Comparison of ENCODE assay signal across 27 cellular contexts in the genomic region with DNA sequence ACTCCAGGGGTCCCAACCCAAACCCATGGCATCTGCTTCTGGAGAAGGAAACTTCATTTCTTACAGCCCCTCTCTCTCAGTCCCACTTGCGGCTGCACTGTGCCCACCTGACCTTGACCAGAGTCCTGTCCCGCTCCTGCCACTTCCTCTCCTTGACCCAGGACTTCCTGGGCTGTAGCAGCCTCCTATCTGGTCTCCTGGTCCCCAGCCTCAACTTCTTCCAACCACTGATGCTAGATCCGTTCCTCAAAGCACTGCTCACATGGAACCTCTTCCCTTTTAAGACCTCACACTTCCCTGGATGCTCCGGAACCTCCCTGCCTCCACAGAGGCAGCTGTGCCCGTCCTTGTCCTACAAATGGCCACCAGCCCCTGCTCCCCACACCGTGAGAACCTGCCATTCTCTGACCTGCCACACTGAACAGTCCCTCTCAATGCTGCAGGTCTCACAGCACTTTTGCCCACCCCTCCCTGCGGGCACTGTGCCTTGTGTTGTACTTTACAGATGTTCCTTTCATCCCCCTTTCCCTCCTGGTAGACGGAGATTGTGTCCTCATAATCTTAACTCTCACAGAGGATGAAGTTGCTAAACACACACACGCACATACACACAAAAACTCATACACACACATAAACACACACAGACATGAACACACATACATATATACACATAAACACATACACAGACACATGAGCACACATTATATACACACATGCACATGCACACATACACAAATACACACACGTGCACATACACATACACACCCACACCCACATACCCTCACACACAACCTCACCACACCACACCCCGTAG.
"Had no signal": no experiment of that assay in that cellular context is flagged by ENCODE, and none has a peak within 500 bp of the region (broad histone marks: within the 10 kb centered on the region; RNA-seq: fewer than 3 reads in every experiment).

No MANE protein-coding gene starts in this region.

- DNase-seq: activated CD4-positive, alpha-beta T cell treated with anti-CD3 and anti-CD28 coated beads for 4 hours; activated CD4-positive, alpha-beta T cell treated with anti-CD3 and anti-CD28 coated beads, Interleukin-2, amount 50 U/mL, for 4 hours; activated CD8-positive, alpha-beta memory T cell treated with anti-CD3 and anti-CD28 coated beads for 24 hours; activated effector memory CD4-positive, alpha-beta T cell treated with Interleukin-2 at 50 U/mL for 16 hours; activated naive CD4-positive, alpha-beta T cell treated with Interleukin-2 at 50 U/mL for 16 hours; activated naive CD8-positive, alpha-beta T cell treated with anti-CD3 and anti-CD28 coated beads, Interleukin-2, amount 10 ng/mL, durations not matched to agents 7 days and 5 days; caudate nucleus; foreskin keratinocyte; islet precursor cell; left ventricle myocardium superior; naive B cell; nephron progenitor cell; occipital lobe; psoas muscle; stimulated activated CD4-positive, alpha-beta T cell treated with anti-CD3 and anti-CD28 coated beads, Interleukin-4, amount 100 ng/mL, for 24 hours; T-helper 9 cell; upper lobe of left lung had no signal

- H3K4me1 Mint-ChIP-seq: activated naive CD8-positive, alpha-beta T cell treated with anti-CD3 and anti-CD28 coated beads, Interleukin-2, amount 10 ng/mL, durations not matched to agents 7 days and 5 days; brain; naive B cell; stimulated activated effector memory CD8-positive, alpha-beta T cell treated with anti-CD3 and anti-CD28 coated beads, Interleukin-12 subunit alpha, Interleukin-12 subunit beta, amount 100 ng/mL, for 72 hours had no signal

- H3K4me3 ChIP-seq: ascending aorta, esophagus muscularis mucosa, psoas muscle, skin epidermis, upper lobe of left lung, vagina had no signal

- FAIRE-seq: TTC549 had no signal

- H3K9me3 Mint-ChIP-seq: activated naive CD8-positive, alpha-beta T cell treated with anti-CD3 and anti-CD28 coated beads, Interleukin-2, amount 10 ng/mL, durations not matched to agents 7 days and 5 days; naive B cell; nephron progenitor cell; stimulated activated effector memory CD8-positive, alpha-beta T cell treated with anti-CD3 and anti-CD28 coated beads, Interleukin-12 subunit alpha, Interleukin-12 subunit beta, amount 100 ng/mL, for 72 hours; stimulated activated naive CD8-positive, alpha-beta T cell treated with anti-CD3 and anti-CD28 coated beads, Interleukin-15, Interleukin-2, amounts not matched to agents 100 ng/mL and 50 ng/mL, for 24 hours had no signal

- H3K9me3 ChIP-seq: ascending aorta, esophagus muscularis mucosa, psoas muscle, upper lobe of left lung, vagina had no signal

- ATAC-seq: foreskin keratinocyte; stimulated activated effector memory CD8-positive, alpha-beta T cell treated with anti-CD3 and anti-CD28 coated beads, Interleukin-12 subunit alpha, Interleukin-12 subunit beta, amount 100 ng/mL, for 72 hours had no signal

- H3K36me3 Mint-ChIP-seq: activated naive CD8-positive, alpha-beta T cell treated with anti-CD3 and anti-CD28 coated beads, Interleukin-2, amount 10 ng/mL, durations not matched to agents 7 days and 5 days; brain; naive B cell; stimulated activated effector memory CD8-positive, alpha-beta T cell treated with anti-CD3 and anti-CD28 coated beads, Interleukin-12 subunit alpha, Interleukin-12 subunit beta, amount 100 ng/mL, for 72 hours had no signal

- H3K27ac ChIP-seq: ascending aorta, esophagus muscularis mucosa, foreskin keratinocyte, parathyroid adenoma, psoas muscle, skin epidermis, upper lobe of left lung, vagina, VCaP had no signal

- H3K27ac Mint-ChIP-seq: activated naive CD8-positive, alpha-beta T cell treated with anti-CD3 and anti-CD28 coated beads, Interleukin-2, amount 10 ng/mL, durations not matched to agents 7 days and 5 days; brain; nephron progenitor cell; stimulated activated effector memory CD8-positive, alpha-beta T cell treated with anti-CD3 and anti-CD28 coated beads, Interleukin-12 subunit alpha, Interleukin-12 subunit beta, amount 100 ng/mL, for 72 hours; stimulated activated naive CD8-positive, alpha-beta T cell treated with anti-CD3 and anti-CD28 coated beads, Interleukin-15, Interleukin-2, amounts not matched to agents 100 ng/mL and 50 ng/mL, for 24 hours had no signal

- H3K4me3 Mint-ChIP-seq: activated naive CD8-positive, alpha-beta T cell treated with anti-CD3 and anti-CD28 coated beads, Interleukin-2, amount 10 ng/mL, durations not matched to agents 7 days and 5 days; brain; naive B cell; nephron progenitor cell; stimulated activated effector memory CD8-positive, alpha-beta T cell treated with anti-CD3 and anti-CD28 coated beads, Interleukin-12 subunit alpha, Interleukin-12 subunit beta, amount 100 ng/mL, for 72 hours; stimulated activated naive CD8-positive, alpha-beta T cell treated with anti-CD3 and anti-CD28 coated beads, Interleukin-15, Interleukin-2, amounts not matched to agents 100 ng/mL and 50 ng/mL, for 24 hours had no signal

- H3K4me1 ChIP-seq: ascending aorta, foreskin keratinocyte, parathyroid adenoma, psoas muscle, vagina had no signal

- H3K36me3 ChIP-seq: ascending aorta, esophagus muscularis mucosa, upper lobe of left lung, vagina had no signal

- H3K27me3 ChIP-seq: ascending aorta, upper lobe of left lung, vagina had no signal
